Comparison of ENCODE assay signal across 8 cellular contexts in genomic region chr16:83807710-83808572, GRCh38. TPM values are rescaled to one million over a fixed set of nuclear protein-coding genes. Genes with fewer than 3 reads are reported as not detected.
A peak's percentile ranks its signal among the peaks of the same experiment; 100 is the strongest.
DNase-seq lines count a peak whose midpoint lies in the region; ATAC-seq and TF ChIP-seq lines count a peak whose summit lies in the region.

Gene HSBP1 (plus strand): TSS chr16:83807978. CDS start chr16:83808077, 99 bp downstream.

- POLR2A ChIA-PET in activated CD4-positive, alpha-beta T cell treated with anti-CD3 and anti-CD28 coated beads for 36 hours (lab: Charles Lee) = no interaction called here

- H3K4me1 ChIP-seq in BE2C = no peaks in the 10 kb centered on the region

- no peak for TF ChIP-seq CTCF in BE2C (IDR thresholded peaks at IDR 0.05; ENCODE audit: low read depth, low read length)
- no peak for TF ChIP-seq CTCF in choroid plexus epithelial cell (conservative IDR thresholded peaks at IDR 0.05; ENCODE audit: low read depth, low read length)

- peak; percentile 73 for TF ChIP-seq POLR2A in GM19193 (IDR thresholded peaks at IDR 0.05; ENCODE audit: extremely low read depth, insufficient read depth, insufficient read length)

- H3K9me3 ChIP-seq in BE2C = no peaks in the 10 kb centered on the region

- CTCF ChIA-PET in activated CD4-positive, alpha-beta T cell treated with anti-CD3 and anti-CD28 coated beads for 36 hours (lab: Charles Lee) = interaction anchor here (1.4 to 1.5 kb wide), 2 partner anchors 19 to 146 kb away, joined by 3 to 5 read pairs; partner anchors contain the start of gene OSGIN1

- H3K27me3 ChIP-seq in BE2C = peaks cover 5% of the 10 kb centered on the region; the same call in 1 of the 2 replicates

- H3K9me3 Mint-ChIP-seq in activated CD4-positive, alpha-beta T cell treated with anti-CD3 and anti-CD28 coated beads for 36 hours (ENCODE audit: low read depth) = no peaks in the 10 kb centered on the region

- peak within 1 kb of the TSS; percentile 93 for H3K27ac Mint-ChIP-seq in activated CD4-positive, alpha-beta T cell treated with anti-CD3 and anti-CD28 coated beads for 36 hours

- H3K27me3 Mint-ChIP-seq in activated CD4-positive, alpha-beta T cell treated with anti-CD3 and anti-CD28 coated beads for 36 hours = peaks cover under 1% of the 10 kb centered on the region

- peaks cover 31% of the 10 kb centered on the region for H3K4me1 Mint-ChIP-seq in activated CD4-positive, alpha-beta T cell treated with anti-CD3 and anti-CD28 coated beads for 36 hours

- H3K4me3 Mint-ChIP-seq in activated CD4-positive, alpha-beta T cell treated with anti-CD3 and anti-CD28 coated beads for 36 hours = peak within 1 kb of the TSS; percentile 98

- intact Hi-C loops in activated CD4-positive, alpha-beta T cell treated with anti-CD3 and anti-CD28 coated beads for 36 hours (cut with DNase I, micrococcal nuclease) = loop anchor here (1.0 to 5.0 kb wide), 8 partner anchors 89 to 1151 kb away; partner anchors contain the start of genes MLYCD (in 2 of the 2), DNAAF1 (in 1 of the 2), HSDL1 (in 1 of the 2) and MBTPS1 (in 1 of the 2)

- H3K36me3 Mint-ChIP-seq in activated CD4-positive, alpha-beta T cell treated with anti-CD3 and anti-CD28 coated beads for 36 hours (ENCODE audit: low read depth) = peaks cover 28% of the 10 kb centered on the region

- H3K4me3 ChIP-seq in BE2C (ENCODE audit: low read depth, low read length) (peak within 1 kb of the TSS; percentile 97), choroid plexus epithelial cell (ENCODE audit: low read depth, low read length) (peak within 1 kb of the TSS; percentile 90)

- DNase-seq in BE2C = peak; percentile 97
- DNase-seq in NCI-H524 treated with DMSO at 0.1 percent for 48 hours (lab: John Stamatoyannopoulos, UW) = peak; percentile 54
- peak; percentile 97 for DNase-seq in activated CD4-positive, alpha-beta T cell treated with anti-CD3 and anti-CD28 coated beads for 36 hours
- peak; percentile 94 for DNase-seq in choroid plexus epithelial cell (ENCODE audit: low read depth)
- peak; percentile 94 for DNase-seq in kidney tubule cell (ENCODE audit: low spot score)
- peak; percentile 79 to 93 for DNase-seq in stimulated activated CD4-positive, alpha-beta T cell treated with anti-CD3 and anti-CD28 coated beads, Interleukin-1b, Interleukin-23, amount 100 ng/mL, for 1 hour (ENCODE audit: low read depth in 2 of 2)

- peak; percentile 93 for ATAC-seq in HG03432 (IDR thresholded peaks at IDR 0.05; ENCODE audit: unreplicated experiment)
- peak; percentile 98 for ATAC-seq in activated CD4-positive, alpha-beta T cell treated with anti-CD3 and anti-CD28 coated beads for 36 hours

- H3K36me3 ChIP-seq in BE2C = peaks cover 11% of the 10 kb centered on the region

RNA-seq across cellular contexts. Expression of gene HSBP1, which starts in this region (rescaled TPM):
- polyA plus RNA-seq in BE2C (2012; ENCODE audit: insufficient read depth, insufficient read length, low read depth) = 313 TPM
- total RNA-seq in activated CD4-positive, alpha-beta T cell treated with anti-CD3 and anti-CD28 coated beads for 36 hours = 10 to 100 TPM; 73.1 to 80.7 TPM

Comparison
In these comparisons a context has a peak if more than half of its experiments do, and no peak if none do; other contexts are left out.
1. Peak in every context shown above with its lines: DNase-seq, ATAC-seq and H3K4me3 ChIP-seq.